In the genomic region with DNA sequence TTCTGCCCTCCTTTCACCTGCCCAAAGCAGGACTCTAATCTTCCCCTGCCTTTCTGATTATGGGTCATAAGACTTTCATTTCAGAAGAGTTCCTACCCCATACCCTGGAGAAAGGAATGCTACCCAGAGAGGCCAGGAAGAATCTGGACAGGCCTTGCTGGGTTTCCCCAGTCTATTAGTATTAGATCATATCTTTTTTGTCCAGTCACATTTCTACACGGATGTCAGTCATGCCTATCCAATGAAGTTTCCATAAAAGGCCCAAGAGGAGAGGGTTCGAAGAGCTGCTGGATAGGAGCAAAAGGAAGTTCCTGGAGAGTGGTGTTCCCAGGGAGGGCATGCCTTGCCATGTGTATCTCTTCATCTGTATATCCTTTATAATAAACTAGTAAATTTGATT, we compare ENCODE assay signal across 11 cellular contexts. TPM values are rescaled to one million over a fixed set of nuclear protein-coding genes. Genes with fewer than 3 reads are reported as not detected.
A peak's percentile ranks its signal among the peaks of the same experiment; 100 is the strongest.
DNase-seq lines count a peak whose midpoint lies in the region; ATAC-seq, FAIRE-seq and TF ChIP-seq lines count a peak whose summit lies in the region.
"Had no signal": no experiment of that assay in that cellular context is flagged by ENCODE, and none has a peak within 500 bp of the region (broad histone marks: within the 10 kb centered on the region; RNA-seq: fewer than 3 reads in every experiment).

No MANE protein-coding gene starts in this region.

- H3K79me2 ChIP-seq in astrocyte (ENCODE audit: insufficient read depth, low read length) = peaks cover 72% of the 10 kb centered on the region

- H3K27ac Mint-ChIP-seq in astrocyte (ENCODE audit: unreplicated experiment) (peak overlapping the region; percentile 93), memory B cell (peak overlapping the region; percentile 90)

- H3K4me1 ChIP-seq in BLaER1 = peaks cover 27% of the 10 kb centered on the region
- peaks cover 13% of the 10 kb centered on the region for H3K4me1 ChIP-seq in astrocyte (ENCODE audit: insufficient read depth, low read length)

- TF ChIP-seq CTCF in astrocyte (IDR thresholded peaks at IDR 0.05; ENCODE audit: insufficient read depth, low read depth, low read length) = no peak

- H3K4me1 Mint-ChIP-seq in astrocyte (ENCODE audit: low read depth, unreplicated experiment) (peaks cover 16% of the 10 kb centered on the region), memory B cell (peaks cover 20% of the 10 kb centered on the region)

- no peak for FAIRE-seq in astrocyte (lab: Jason Lieb, UNC)

- 0 out of 2 replicates have a peak overlapping the region, but pooled peaks have one; percentile 18 for H3K4me3 ChIP-seq in BLaER1
- no peak overlapping the region for H3K4me3 ChIP-seq in astrocyte (ENCODE audit: insufficient read depth, low read depth, low read length)
- H3K4me3 ChIP-seq: transverse colon had no signal

- H3K4me3 Mint-ChIP-seq in astrocyte (ENCODE audit: unreplicated experiment) = peak overlapping the region; percentile 99
- H3K4me3 Mint-ChIP-seq in memory B cell = no peak overlapping the region

- DNase-seq in HS-27A (ENCODE audit: low read depth) (peak; percentile 26), astrocyte (ENCODE audit: low read depth) (peak; percentile 31), memory B cell (ENCODE audit: low spot score in 2 of 2) (no peak), NCI-H510A (lab: John Stamatoyannopoulos, UW) (no peak), ureter (ENCODE audit: low spot score) (no peak), D341Med (ENCODE audit: low spot score) (no peak)
- DNase-seq: KBM-7, NCI-H69, transverse colon had no signal

- no peak overlapping the region for H2AFZ ChIP-seq in astrocyte (ENCODE audit: low read depth, low read length)

- H3K36me3 Mint-ChIP-seq in astrocyte (ENCODE audit: low read depth, unreplicated experiment) = peaks cover 11% of the 10 kb centered on the region
- H3K36me3 Mint-ChIP-seq in memory B cell = peaks cover 13% of the 10 kb centered on the region

- H4K20me1 ChIP-seq in BLaER1 (peaks cover 24% of the 10 kb centered on the region), astrocyte (ENCODE audit: insufficient read depth, low read length) (peaks cover 30% of the 10 kb centered on the region)

- H3K9me3 Mint-ChIP-seq in astrocyte (ENCODE audit: unreplicated experiment) (peaks cover 3% of the 10 kb centered on the region), memory B cell (no peaks in the 10 kb centered on the region)

- H3K9ac ChIP-seq in BLaER1 (no peak overlapping the region), astrocyte (ENCODE audit: low read length) (no peak overlapping the region)

- H3K36me3 ChIP-seq in BLaER1 (peaks cover 32% of the 10 kb centered on the region), astrocyte (ENCODE audit: insufficient read depth, low read length) (peaks cover 17% of the 10 kb centered on the region)

- H3K27me3 ChIP-seq in BLaER1 = no peaks in the 10 kb centered on the region
- no peaks in the 10 kb centered on the region for H3K27me3 ChIP-seq in astrocyte (ENCODE audit: insufficient read depth, low read length)
- H3K27me3 ChIP-seq: transverse colon had no signal

- H3K27ac ChIP-seq in BLaER1 (no peak overlapping the region), astrocyte (ENCODE audit: low read depth, low read length) (peak overlapping the region; percentile 23)
- H3K27ac ChIP-seq: transverse colon had no signal

- H3K9me3 ChIP-seq in BLaER1 (peaks cover 8% of the 10 kb centered on the region), astrocyte (ENCODE audit: insufficient read depth, low read depth, low read length) (no peaks in the 10 kb centered on the region)
- H3K9me3 ChIP-seq: transverse colon had no signal

- no peak for ATAC-seq in memory B cell (ENCODE audit: low read depth)
- ATAC-seq in activated CD4-positive, CD25-positive, alpha-beta regulatory T cell treated with anti-CD3 and anti-CD28 coated beads, Interleukin-2, amount 50 U/mL, for 24 hours = no peak

- no peaks in the 10 kb centered on the region for H3K27me3 Mint-ChIP-seq in astrocyte (ENCODE audit: low read depth, unreplicated experiment)
- no peaks in the 10 kb centered on the region for H3K27me3 Mint-ChIP-seq in memory B cell

- H3K4me2 ChIP-seq in BLaER1 (peak overlapping the region; percentile 82), astrocyte (ENCODE audit: low read length) (peak overlapping the region; percentile 92)

RNA-seq across cellular contexts. Expression of a gene that starts 3.2 kb away (rescaled TPM):
- 53.0 and 58.0 TPM in 2 replicates for total RNA-seq in astrocyte
- 10.8 TPM for total RNA-seq in ureter

RNA-seq across cellular contexts. Expression of a gene that starts 3.3 kb away (rescaled TPM):
- total RNA-seq in astrocyte = 53.0 and 62.6 TPM in 2 replicates
- total RNA-seq in ureter = 47.9 TPM

RNA-seq across cellular contexts. Expression of a gene that starts 49.9 kb away (rescaled TPM):
- total RNA-seq in astrocyte = 86.6 and 90.6 TPM in 2 replicates
- total RNA-seq in ureter = 74.1 TPM

RNA-seq across cellular contexts. Expression of a gene that starts 56.5 kb away (rescaled TPM):
- total RNA-seq in astrocyte (28.0 and 32.2 TPM in 2 replicates), ureter (27.2 TPM)

Comparison
In these comparisons a context has a peak if more than half of its experiments do, and no peak if none do; other contexts are left out.
1. DNase-seq: peak in HS-27A (single experiment) and astrocyte (single experiment); none in memory B cell (0 of 2), NCI-H510A (single experiment), ureter (single experiment) and D341Med (single experiment).